33 cellular contexts compared by ENCODE assay signal in the genomic region with DNA sequence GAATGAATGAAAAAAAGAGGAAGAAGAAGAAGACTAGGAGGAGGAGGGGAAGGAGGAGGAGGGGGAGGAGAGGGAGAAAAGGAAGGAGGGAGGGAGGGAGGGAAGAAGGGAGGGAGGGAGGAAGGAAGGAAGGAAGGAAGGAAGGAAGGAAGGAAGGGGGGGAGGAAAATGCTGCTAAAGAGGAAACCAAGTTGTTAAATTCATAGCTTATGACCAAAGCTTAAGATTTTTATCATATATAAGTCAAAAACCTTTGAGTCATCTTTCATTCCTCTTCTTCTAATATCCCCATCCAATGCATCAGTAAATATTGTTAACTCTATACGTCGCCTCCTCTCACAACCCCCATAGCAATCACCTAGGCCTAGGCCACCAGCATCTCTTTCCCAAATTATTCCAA.
"Had no signal": no experiment of that assay in that cellular context is flagged by ENCODE, and none has a peak within 500 bp of the region (broad histone marks: within the 10 kb centered on the region; RNA-seq: fewer than 3 reads in every experiment).

No MANE protein-coding gene starts in this region.

- DNase-seq: Karpas-422, Kasumi-1, MG63, MM.1S, MV-4-11, NCI-H1048, NCI-H1092, NCI-H1092 treated with DMSO at 0.1 percent for 48 hours, NCI-H1105, NCI-H1105 treated with DMSO at 0.1 percent for 48 hours, NCI-H1417, NCI-H1417 treated with DMSO at 0.1 percent for 48 hours, NCI-H1436, NCI-H1436 treated with DMSO at 0.1 percent for 48 hours, NCI-H146, NCI-H1694, NCI-H1694 treated with DMSO at 0.1 percent for 48 hours, NCI-H187, NCI-H187 treated with DMSO at 0.1 percent for 48 hours, NCI-H1930, NCI-H2029, NCI-H2029 treated with DMSO at 0.1 percent for 48 hours, NCI-H2081, NCI-H2081 treated with DMSO at 0.1 percent for 48 hours, NCI-H2107, NCI-H2171, NCI-H2171 treated with DMSO at 0.1 percent for 48 hours, NCI-H2227 treated with DMSO at 0.1 percent for 48 hours, NCI-H226, NCI-H345, NCI-H510A, NCI-H510A treated with DMSO at 0.1 percent for 48 hours, NCI-H524 had no signal

- H3K4me3 ChIP-seq: MG63 had no signal

- H3K36me3 ChIP-seq: MG63 had no signal

- H3K9me3 ChIP-seq: MG63 had no signal

- H3K27me3 ChIP-seq: MG63 had no signal
